Comparison of ENCODE assay signal across 1 cellular context in genomic region chrX:132590350-132591026, GRCh38.
A peak's percentile ranks its signal among the peaks of the same experiment; 100 is the strongest.
TF ChIP-seq lines count a peak whose summit lies in the region.

No MANE protein-coding gene starts in this region.

TF ChIP-seq in HepG2, 621 proteins besides CTCF, POLR2A, EP300 and RAD21 (continued from another document and continues in another):
- TF ChIP-seq SIX4 (CRISPR knock-in tag; IDR thresholded peaks at IDR 0.05) (peak; percentile 85), ZNF350 (CRISPR knock-in tag; IDR thresholded peaks at IDR 0.05; ENCODE audit: borderline replicate concordance, low read depth) (no peak), FOXP1 (IDR thresholded peaks at IDR 0.05) (peak; percentile 41), FOXP1 (CRISPR knock-in tag; IDR thresholded peaks at IDR 0.05) (peak; percentile 88), ZNF335 (CRISPR knock-in tag; IDR thresholded peaks at IDR 0.05) (0 out of 2 replicates have a peak, but pooled peaks have one; percentile 26), ZNF12 (CRISPR knock-in tag; IDR thresholded peaks at IDR 0.05) (peak; percentile 18; the same call in 1 of the 2 replicates), HHEX (CRISPR knock-in tag; IDR thresholded peaks at IDR 0.05) (peak; percentile 82), ARNT2 (CRISPR knock-in tag; IDR thresholded peaks at IDR 0.05; ENCODE audit: low read depth) (0 out of 2 replicates have a peak, but pooled peaks have one; percentile 40), ELF1 (CRISPR knock-in tag; IDR thresholded peaks at IDR 0.05) (0 out of 2 replicates have a peak, but pooled peaks have one; percentile 26), RERE (CRISPR knock-in tag; IDR thresholded peaks at IDR 0.05; ENCODE audit: low read depth) (peak; percentile 92), RFX1 (IDR thresholded peaks at IDR 0.05) (no peak), RNF219 (CRISPR knock-in tag; IDR thresholded peaks at IDR 0.05) (0 out of 2 replicates have a peak, but pooled peaks have one; percentile 61), ZNF3 (CRISPR knock-in tag; IDR thresholded peaks at IDR 0.05) (no peak), ZMAT3 (CRISPR knock-in tag; conservative IDR thresholded peaks at IDR 0.05) (peak; percentile 53; the same call in 1 of the 2 replicates), MIER2 (CRISPR knock-in tag; IDR thresholded peaks at IDR 0.05) (peak; percentile 70), FOXP4 (CRISPR knock-in tag; IDR thresholded peaks at IDR 0.05) (peak; percentile 95), ZMYM4 (CRISPR knock-in tag; IDR thresholded peaks at IDR 0.05) (peak; percentile 84), DPF2 (CRISPR knock-in tag; IDR thresholded peaks at IDR 0.05; ENCODE audit: borderline replicate concordance, low read depth) (peak; percentile 78; the same call in 1 of the 2 replicates), ZNF841 (CRISPR knock-in tag; IDR thresholded peaks at IDR 0.05; ENCODE audit: borderline replicate concordance) (no peak; the same call in 1 of the 2 replicates), SMAD3 (CRISPR knock-in tag; IDR thresholded peaks at IDR 0.05) (peak; percentile 56; the same call in 1 of the 2 replicates), ZNF275 (CRISPR knock-in tag; IDR thresholded peaks at IDR 0.05; ENCODE audit: borderline replicate concordance) (peak; percentile 43; the same call in 1 of the 2 replicates), ATF3 (CRISPR knock-in tag; IDR thresholded peaks at IDR 0.05) (peak; percentile 50; the same call in 1 of the 2 replicates), DRAP1 (CRISPR knock-in tag; IDR thresholded peaks at IDR 0.05) (no peak; the same call in 1 of the 2 replicates), ZGPAT (CRISPR knock-in tag; IDR thresholded peaks at IDR 0.05) (peak; percentile 93), RFXAP (CRISPR knock-in tag; IDR thresholded peaks at IDR 0.05; ENCODE audit: borderline replicate concordance) (0 out of 2 replicates have a peak, but pooled peaks have one; percentile 42), ASH2L (IDR thresholded peaks at IDR 0.05; ENCODE audit: insufficient read length, low read depth, low read length) (peak; percentile 61), MED8 (CRISPR knock-in tag; IDR thresholded peaks at IDR 0.05; ENCODE audit: insufficient replicate concordance) (peak; percentile 89), WIZ (CRISPR knock-in tag; IDR thresholded peaks at IDR 0.05) (no peak), ZMAT5 (CRISPR knock-in tag; IDR thresholded peaks at IDR 0.05; ENCODE audit: borderline replicate concordance, low read depth) (no peak), ZNF572 (CRISPR knock-in tag; IDR thresholded peaks at IDR 0.05) (no peak), SOX13 (IDR thresholded peaks at IDR 0.05) (peak; percentile 87), SOX13 (CRISPR knock-in tag; conservative IDR thresholded peaks at IDR 0.05 in 1 of 2, IDR thresholded peaks at IDR 0.05 in 1 of 2) (peak in 1 of 2 experiments; percentile 97; a peak in 2 of 4 replicates), NCOR1 (IDR thresholded peaks at IDR 0.05; ENCODE audit: borderline replicate concordance, low read length) (peak; percentile 100), ZNF136 (CRISPR knock-in tag; IDR thresholded peaks at IDR 0.05; ENCODE audit: low read depth) (no peak), XRCC5 (optimal IDR thresholded peaks at IDR 0.05; ENCODE audit: low read length) (peak; percentile 33), RELA (CRISPR knock-in tag; IDR thresholded peaks at IDR 0.05) (no peak), MXD4 (CRISPR knock-in tag; IDR thresholded peaks at IDR 0.05) (peak; percentile 33; the same call in 1 of the 2 replicates)
- TF ChIP-seq, protein P1, sequence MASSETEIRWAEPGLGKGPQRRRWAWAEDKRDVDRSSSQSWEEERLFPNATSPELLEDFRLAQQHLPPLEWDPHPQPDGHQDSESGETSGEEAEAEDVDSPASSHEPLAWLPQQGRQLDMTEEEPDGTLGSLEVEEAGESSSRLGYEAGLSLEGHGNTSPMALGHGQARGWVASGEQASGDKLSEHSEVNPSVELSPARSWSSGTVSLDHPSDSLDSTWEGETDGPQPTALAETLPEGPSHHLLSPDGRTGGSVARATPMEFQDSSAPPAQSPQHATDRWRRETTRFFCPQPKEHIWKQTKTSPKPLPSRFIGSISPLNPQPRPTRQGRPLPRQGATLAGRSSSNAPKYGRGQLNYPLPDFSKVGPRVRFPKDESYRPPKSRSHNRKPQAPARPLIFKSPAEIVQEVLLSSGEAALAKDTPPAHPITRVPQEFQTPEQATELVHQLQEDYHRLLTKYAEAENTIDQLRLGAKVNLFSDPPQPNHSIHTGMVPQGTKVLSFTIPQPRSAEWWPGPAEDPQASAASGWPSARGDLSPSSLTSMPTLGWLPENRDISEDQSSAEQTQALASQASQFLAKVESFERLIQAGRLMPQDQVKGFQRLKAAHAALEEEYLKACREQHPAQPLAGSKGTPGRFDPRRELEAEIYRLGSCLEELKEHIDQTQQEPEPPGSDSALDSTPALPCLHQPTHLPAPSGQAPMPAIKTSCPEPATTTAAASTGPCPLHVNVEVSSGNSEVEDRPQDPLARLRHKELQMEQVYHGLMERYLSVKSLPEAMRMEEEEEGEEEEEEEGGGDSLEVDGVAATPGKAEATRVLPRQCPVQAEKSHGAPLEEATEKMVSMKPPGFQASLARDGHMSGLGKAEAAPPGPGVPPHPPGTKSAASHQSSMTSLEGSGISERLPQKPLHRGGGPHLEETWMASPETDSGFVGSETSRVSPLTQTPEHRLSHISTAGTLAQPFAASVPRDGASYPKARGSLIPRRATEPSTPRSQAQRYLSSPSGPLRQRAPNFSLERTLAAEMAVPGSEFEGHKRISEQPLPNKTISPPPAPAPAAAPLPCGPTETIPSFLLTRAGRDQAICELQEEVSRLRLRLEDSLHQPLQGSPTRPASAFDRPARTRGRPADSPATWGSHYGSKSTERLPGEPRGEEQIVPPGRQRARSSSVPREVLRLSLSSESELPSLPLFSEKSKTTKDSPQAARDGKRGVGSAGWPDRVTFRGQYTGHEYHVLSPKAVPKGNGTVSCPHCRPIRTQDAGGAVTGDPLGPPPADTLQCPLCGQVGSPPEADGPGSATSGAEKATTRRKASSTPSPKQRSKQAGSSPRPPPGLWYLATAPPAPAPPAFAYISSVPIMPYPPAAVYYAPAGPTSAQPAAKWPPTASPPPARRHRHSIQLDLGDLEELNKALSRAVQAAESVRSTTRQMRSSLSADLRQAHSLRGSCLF (CRISPR knock-in tag; IDR thresholded peaks at IDR 0.05; ENCODE audit: borderline replicate concordance): no peak
- TF ChIP-seq, protein P2, sequence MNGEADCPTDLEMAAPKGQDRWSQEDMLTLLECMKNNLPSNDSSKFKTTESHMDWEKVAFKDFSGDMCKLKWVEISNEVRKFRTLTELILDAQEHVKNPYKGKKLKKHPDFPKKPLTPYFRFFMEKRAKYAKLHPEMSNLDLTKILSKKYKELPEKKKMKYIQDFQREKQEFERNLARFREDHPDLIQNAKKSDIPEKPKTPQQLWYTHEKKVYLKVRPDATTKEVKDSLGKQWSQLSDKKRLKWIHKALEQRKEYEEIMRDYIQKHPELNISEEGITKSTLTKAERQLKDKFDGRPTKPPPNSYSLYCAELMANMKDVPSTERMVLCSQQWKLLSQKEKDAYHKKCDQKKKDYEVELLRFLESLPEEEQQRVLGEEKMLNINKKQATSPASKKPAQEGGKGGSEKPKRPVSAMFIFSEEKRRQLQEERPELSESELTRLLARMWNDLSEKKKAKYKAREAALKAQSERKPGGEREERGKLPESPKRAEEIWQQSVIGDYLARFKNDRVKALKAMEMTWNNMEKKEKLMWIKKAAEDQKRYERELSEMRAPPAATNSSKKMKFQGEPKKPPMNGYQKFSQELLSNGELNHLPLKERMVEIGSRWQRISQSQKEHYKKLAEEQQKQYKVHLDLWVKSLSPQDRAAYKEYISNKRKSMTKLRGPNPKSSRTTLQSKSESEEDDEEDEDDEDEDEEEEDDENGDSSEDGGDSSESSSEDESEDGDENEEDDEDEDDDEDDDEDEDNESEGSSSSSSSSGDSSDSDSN (CRISPR knock-in tag; IDR thresholded peaks at IDR 0.05): no peak; the same call in 1 of the 2 replicates
